12 cellular contexts compared by ENCODE assay signal in genomic region chr1:155941845-155942507, GRCh38. TPM values are rescaled to one million over a fixed set of nuclear protein-coding genes. Genes with fewer than 3 reads are reported as not detected.
A peak's percentile ranks its signal among the peaks of the same experiment; 100 is the strongest.
DNase-seq lines count a peak whose midpoint lies in the region; ATAC-seq, FAIRE-seq and TF ChIP-seq lines count a peak whose summit lies in the region.
"Had no signal": no experiment of that assay in that cellular context is flagged by ENCODE, and none has a peak within 500 bp of the region (broad histone marks: within the 10 kb centered on the region; RNA-seq: fewer than 3 reads in every experiment).

No MANE protein-coding gene starts in this region.

- TF ChIP-seq POLR2A in endothelial cell of umbilical vein (IDR thresholded peaks at IDR 0.05; ENCODE audit: low read depth, low read length): no peak

- FAIRE-seq in endothelial cell of umbilical vein (lab: Jason Lieb, UNC) (no peak), small intestine (lab: Jason Lieb, UNC) (no peak)

- intact Hi-C loops in endothelial cell of umbilical vein (cut with micrococcal nuclease): no loop called here

- H3K9me3 Mint-ChIP-seq in T-helper 2 cell treated with Interferon-gamma antibody and Interleukin-4, amounts not matched to agents 5 μg/mL and 100 μg/mL, for 36 hours: no peaks in the 10 kb centered on the region
- H3K9me3 Mint-ChIP-seq: central memory CD8-positive, alpha-beta T cell had no signal

- no peaks in the 10 kb centered on the region for H3K27me3 Mint-ChIP-seq in T-helper 2 cell treated with Interferon-gamma antibody and Interleukin-4, amounts not matched to agents 5 μg/mL and 100 μg/mL, for 36 hours (ENCODE audit: low read depth)
- H3K27me3 Mint-ChIP-seq: central memory CD8-positive, alpha-beta T cell had no signal

- no peaks in the 10 kb centered on the region for H3K9me1 ChIP-seq in endothelial cell of umbilical vein (replicated peaks; ENCODE audit: control insufficient read depth, extremely low read depth, insufficient read depth, low read length)

- dilution Hi-C loops in endothelial cell of umbilical vein (cut with MboI; ENCODE audit: extremely low pct_ligation_motif_present, low sequenced_read_pairs): no loop called here

- CTCF ChIA-PET in endothelial cell of umbilical vein (lab: Charles Lee): interaction anchor here (1.8 to 3.8 kb wide), 2 partner anchors 36 to 124 kb away, joined by 11 to 15 read pairs; partner anchors contain the start of gene ARHGEF2

- BruUV-seq in endothelial cell of umbilical vein (replicated peaks; lab: Mats Ljungman, UMichigan): no TSS peak

- peaks cover 25% of the 10 kb centered on the region for H3K36me3 Mint-ChIP-seq in T-helper 2 cell treated with Interferon-gamma antibody and Interleukin-4, amounts not matched to agents 5 μg/mL and 100 μg/mL, for 36 hours (ENCODE audit: low read depth)

- no peaks in the 10 kb centered on the region for H3K27me3 ChIP-seq in endothelial cell of umbilical vein (ENCODE audit: control insufficient read depth in 2 of 2, insufficient read depth in 2 of 2, low read length in 2 of 2)
- no peaks in the 10 kb centered on the region for H3K27me3 ChIP-seq in small intestine (ENCODE audit: control insufficient read depth in 2 of 2, insufficient read depth in 2 of 2, low read length in 2 of 2)
- no peaks in the 10 kb centered on the region for H3K27me3 ChIP-seq in H7 (ENCODE audit: control insufficient read depth, insufficient read depth, low read length)
- H3K27me3 ChIP-seq: sigmoid colon had no signal

- WGBS in small intestine, 3 donors: 42 to 67% (median 53%) methylated on average over 29 of the region's 29 CpGs

- no peak for DNase-seq in T-helper 2 cell treated with Interferon-gamma antibody and Interleukin-4, amounts not matched to agents 5 μg/mL and 100 μg/mL, for 36 hours (ENCODE audit: low spot score)
- DNase-seq in T-helper 2 cell (no peak), RPMI8226 (peak; percentile 25), endothelial cell of umbilical vein (ENCODE audit: low read depth, low spot score) (no peak), small intestine (no peak), 8988T (no peak), H7 (no peak)
- DNase-seq: sigmoid colon had no signal

- no peak overlapping the region for H3K4me2 ChIP-seq in endothelial cell of umbilical vein (ENCODE audit: insufficient read depth, low read length)

- H3K36me3 ChIP-seq in endothelial cell of umbilical vein (ENCODE audit: control insufficient read depth in 2 of 2, extremely low read depth in 1 of 2, insufficient read depth in 2 of 2, low read length in 2 of 2) (peaks cover 4% of the 10 kb centered on the region in 2 experiments), small intestine (ENCODE audit: control insufficient read depth in 2 of 2, insufficient read depth in 2 of 2, low read length in 2 of 2) (peaks cover 0 to 4% of the 10 kb centered on the region in 2 donors), H7 (replicated peaks; ENCODE audit: control insufficient read depth, insufficient read depth, low read length) (peaks cover 1% of the 10 kb centered on the region)

- POLR2A ChIA-PET in endothelial cell of umbilical vein (lab: Charles Lee): no interaction called here

- H3K9me3 ChIP-seq in endothelial cell of umbilical vein (replicated peaks; ENCODE audit: control insufficient read depth, insufficient read depth, low read length) (no peaks in the 10 kb centered on the region), small intestine (ENCODE audit: control insufficient read depth, low read depth) (no peaks in the 10 kb centered on the region)
- H3K9me3 ChIP-seq: sigmoid colon had no signal

- H3K4me3 ChIP-seq in endothelial cell of umbilical vein (replicated peaks in 1 of 3; ENCODE audit: insufficient read depth in 1 of 3, low read depth in 1 of 3, low read length in 3 of 3) (no peak overlapping the region), small intestine (ENCODE audit: low read depth in 1 of 2, low read length in 2 of 2) (peak overlapping the region in 1 of 2 donors; percentile 60), H7 (ENCODE audit: insufficient read depth, low read depth, low read length) (no peak overlapping the region)
- H3K4me3 ChIP-seq: sigmoid colon had no signal

- no peak overlapping the region for H3K27ac ChIP-seq in endothelial cell of umbilical vein (ENCODE audit: insufficient read depth, low read depth, low read length)
- H3K27ac ChIP-seq in small intestine (ENCODE audit: low read depth in 1 of 2, low read length in 1 of 2): peak overlapping the region; percentile 95
- H3K27ac ChIP-seq: WERI-Rb-1 had no signal

- no peak for ATAC-seq in GM21367 (IDR thresholded peaks at IDR 0.05; ENCODE audit: unreplicated experiment)

- no peaks in the 10 kb centered on the region for H4K20me1 ChIP-seq in endothelial cell of umbilical vein (replicated peaks; ENCODE audit: control insufficient read depth, extremely low read depth, insufficient read depth, low read length)

- H2AFZ ChIP-seq in endothelial cell of umbilical vein (ENCODE audit: low read depth, low read length): no peak overlapping the region

- TF ChIP-seq CTCF in endothelial cell of umbilical vein (IDR thresholded peaks at IDR 0.05; ENCODE audit: extremely low read depth in 1 of 2, insufficient read depth in 1 of 2, low read depth in 1 of 2, low read length in 2 of 2): no peak

- H3K27ac Mint-ChIP-seq in T-helper 2 cell treated with Interferon-gamma antibody and Interleukin-4, amounts not matched to agents 5 μg/mL and 100 μg/mL, for 36 hours: peak overlapping the region; percentile 95

- peaks cover 50% of the 10 kb centered on the region for H3K4me1 Mint-ChIP-seq in T-helper 2 cell treated with Interferon-gamma antibody and Interleukin-4, amounts not matched to agents 5 μg/mL and 100 μg/mL, for 36 hours (ENCODE audit: low read depth)

- no peak overlapping the region for H3K9ac ChIP-seq in endothelial cell of umbilical vein (replicated peaks; ENCODE audit: extremely low read depth, insufficient read depth, low read length)

- no peaks in the 10 kb centered on the region for H3K79me2 ChIP-seq in endothelial cell of umbilical vein (ENCODE audit: control insufficient read depth, insufficient read depth, low read length)

- no peak overlapping the region for H3K4me3 Mint-ChIP-seq in T-helper 2 cell treated with Interferon-gamma antibody and Interleukin-4, amounts not matched to agents 5 μg/mL and 100 μg/mL, for 36 hours
- H3K4me3 Mint-ChIP-seq: central memory CD8-positive, alpha-beta T cell had no signal

- peaks cover 28% of the 10 kb centered on the region for H3K4me1 ChIP-seq in endothelial cell of umbilical vein (ENCODE audit: control insufficient read depth, extremely low read depth, insufficient read depth, low read length)
- peaks cover 0 to 9% of the 10 kb centered on the region in 2 donors for H3K4me1 ChIP-seq in small intestine (ENCODE audit: control insufficient read depth in 2 of 2, insufficient read depth in 1 of 2, low read depth in 1 of 2, low read length in 1 of 2)

RNA-seq across cellular contexts. Expression of gene RXFP4, which starts 0.5 kb away (rescaled TPM):
- not detected in 2 replicates for total RNA-seq in endothelial cell of umbilical vein
- polyA plus RNA-seq in endothelial cell of umbilical vein: not detected in 2 replicates
- polyA plus RNA-seq in endothelial cell of umbilical vein (2011; cell fraction: cytosol; rRNA removed): not detected in 2 replicates
- polyA plus RNA-seq in endothelial cell of umbilical vein (2011; cell fraction: nucleus; rRNA removed): not detected in 2 replicates
- polyA plus RNA-seq in endothelial cell of umbilical vein (2012): not detected in 2 replicates
- polyA minus RNA-seq in endothelial cell of umbilical vein: not detected in 2 replicates
- polyA minus RNA-seq in endothelial cell of umbilical vein (2011; cell fraction: cytosol; rRNA and poly(A)+ RNA removed): not detected
- 0.34 TPM in 1 of 2 replicates, not detected in the other for polyA minus RNA-seq in endothelial cell of umbilical vein (2011; cell fraction: nucleus; rRNA and poly(A)+ RNA removed)
- polyA plus RNA-seq in small intestine: 1 to 10 TPM in 1 of 3 donors, under 1 TPM in 1, not detected in 1; 0.82 to 1.3 TPM
- total RNA-seq in H7 (2014; rRNA removed; shearing (Covaris generic)): not detected in 2 replicates
- total RNA-seq: NCI-H460, sigmoid colon had no signal

RNA-seq across cellular contexts. Expression of gene KHDC4, which starts 7.8 kb away (rescaled TPM):
- total RNA-seq in endothelial cell of umbilical vein: 54.1 and 55.6 TPM in 2 replicates
- polyA plus RNA-seq in endothelial cell of umbilical vein (47.9 and 48.6 TPM in 2 replicates), small intestine (10 to 100 TPM in 2 of 3 donors, 1 to 10 TPM in 1; 7.3 to 29.5 (median 15.0) TPM)
- polyA plus RNA-seq in endothelial cell of umbilical vein (2011; cell fraction: cytosol; rRNA removed): 22.4 and 25.5 TPM in 2 replicates
- polyA plus RNA-seq in endothelial cell of umbilical vein (2011; cell fraction: nucleus; rRNA removed): 123 and 207 TPM in 2 replicates
- 19.8 and 29.0 TPM in 2 replicates for polyA plus RNA-seq in endothelial cell of umbilical vein (2012)
- polyA minus RNA-seq in endothelial cell of umbilical vein: 75.4 and 81.4 TPM in 2 replicates
- 50.2 TPM for polyA minus RNA-seq in endothelial cell of umbilical vein (2011; cell fraction: cytosol; rRNA and poly(A)+ RNA removed)
- polyA minus RNA-seq in endothelial cell of umbilical vein (2011; cell fraction: nucleus; rRNA and poly(A)+ RNA removed): 68.0 and 96.9 TPM in 2 replicates
- total RNA-seq in H7 (2014; rRNA removed; shearing (Covaris generic)): 58.4 and 78.1 TPM in 2 replicates

RNA-seq across cellular contexts. Expression of gene RIT1, which starts 30.8 kb away (rescaled TPM):
- 46.4 and 47.8 TPM in 2 replicates for total RNA-seq in endothelial cell of umbilical vein
- polyA plus RNA-seq in endothelial cell of umbilical vein: 52.0 and 65.5 TPM in 2 replicates
- polyA plus RNA-seq in endothelial cell of umbilical vein (2011; cell fraction: cytosol; rRNA removed): 56.2 and 62.6 TPM in 2 replicates
- polyA plus RNA-seq in endothelial cell of umbilical vein (2011; cell fraction: nucleus; rRNA removed): 41.7 and 45.6 TPM in 2 replicates
- polyA plus RNA-seq in endothelial cell of umbilical vein (2012): 36.1 and 37.2 TPM in 2 replicates
- 79.4 and 130 TPM in 2 replicates for polyA minus RNA-seq in endothelial cell of umbilical vein
- 15.1 TPM for polyA minus RNA-seq in endothelial cell of umbilical vein (2011; cell fraction: cytosol; rRNA and poly(A)+ RNA removed)
- 21.7 and 35.0 TPM in 2 replicates for polyA minus RNA-seq in endothelial cell of umbilical vein (2011; cell fraction: nucleus; rRNA and poly(A)+ RNA removed)
- 10 to 100 TPM in 1 of 3 donors, 1 to 10 TPM in 2; 9.7 to 13.4 (median 9.9) TPM for polyA plus RNA-seq in small intestine
- 39.1 and 47.1 TPM in 2 replicates for total RNA-seq in H7 (2014; rRNA removed; shearing (Covaris generic))

RNA-seq across cellular contexts. Expression of gene ARHGEF2, which starts 36.4 kb away (rescaled TPM):
- 110 and 118 TPM in 2 replicates for total RNA-seq in endothelial cell of umbilical vein
- polyA plus RNA-seq in endothelial cell of umbilical vein (59.2 and 62.0 TPM in 2 replicates), small intestine (10 to 100 TPM; 14.6 to 41.4 (median 35.1) TPM)
- 67.4 and 113 TPM in 2 replicates for polyA plus RNA-seq in endothelial cell of umbilical vein (2011; cell fraction: cytosol; rRNA removed)
- 270 and 317 TPM in 2 replicates for polyA plus RNA-seq in endothelial cell of umbilical vein (2011; cell fraction: nucleus; rRNA removed)
- polyA plus RNA-seq in endothelial cell of umbilical vein (2012): 50.9 and 52.8 TPM in 2 replicates
- polyA minus RNA-seq in endothelial cell of umbilical vein: 81.5 and 92.0 TPM in 2 replicates
- polyA minus RNA-seq in endothelial cell of umbilical vein (2011; cell fraction: cytosol; rRNA and poly(A)+ RNA removed): 29.1 TPM
- polyA minus RNA-seq in endothelial cell of umbilical vein (2011; cell fraction: nucleus; rRNA and poly(A)+ RNA removed): 55.2 and 62.7 TPM in 2 replicates
- total RNA-seq in H7 (2014; rRNA removed; shearing (Covaris generic)): 97.1 and 104 TPM in 2 replicates
